25 cellular contexts compared by ENCODE assay signal in the genomic region with DNA sequence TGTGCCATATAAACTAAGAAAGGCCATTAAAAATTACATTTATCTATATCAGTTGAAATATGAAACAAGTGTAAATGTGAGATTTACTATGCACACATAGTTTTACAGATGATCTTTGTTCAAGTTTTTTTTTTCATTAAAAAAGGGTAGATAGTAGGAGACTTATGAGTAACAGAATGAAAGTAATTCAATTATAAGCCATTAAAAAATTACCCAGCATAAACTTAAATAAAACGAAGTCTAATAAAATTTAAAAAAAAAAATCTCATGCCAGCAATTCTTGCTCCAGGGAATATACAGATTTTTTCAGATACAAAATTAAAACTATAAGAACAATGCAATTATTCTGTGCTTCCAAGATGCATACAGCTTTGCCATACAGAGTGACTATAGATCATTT.
"Had no signal": no experiment of that assay in that cellular context is flagged by ENCODE, and none has a peak within 500 bp of the region (broad histone marks: within the 10 kb centered on the region; RNA-seq: fewer than 3 reads in every experiment).

No MANE protein-coding gene starts in this region.

- H3K9me3 ChIP-seq: left ventricle myocardium inferior, mucosa of descending colon, ovary, right atrium auricular region, right lobe of liver, stomach, testis, thyroid gland, upper lobe of right lung had no signal

- H3K27me3 Mint-ChIP-seq: naive thymus-derived CD4-positive, alpha-beta T cell; natural killer cell treated with Interleukin-12 subunit alpha and Interleukin-12 subunit beta and Interleukin-15 and Interleukin-18, amount 100 ng/mL, for 72 hours; progenitor cell of endocrine pancreas; stimulated activated naive B cell treated with anti-CD40 and anti-IgM and Interleukin-4, amounts not matched to agents 10 μg/mL and 1 μg/mL and 100 μg/mL, for 72 hours had no signal

- DNase-seq: hippocampal formation; kidney; left ventricle myocardium inferior; mesendoderm; midbrain; mucosa of descending colon; naive thymus-derived CD4-positive, alpha-beta T cell; ovary; right lobe of liver; stimulated activated CD4-positive, alpha-beta T cell treated with anti-CD3 and anti-CD28 coated beads, Interleukin-12 subunit alpha, Interleukin-12 subunit beta, amount 100 ng/mL, for 4 hours; stimulated activated CD4-positive, alpha-beta T cell treated with anti-CD3 and anti-CD28 coated beads, Interleukin-15, amount 100 ng/mL, for 24 hours; stimulated activated CD4-positive, alpha-beta T cell treated with anti-CD3 and anti-CD28 coated beads, Interleukin-2, amount 100 ng/mL, for 24 hours; stimulated activated CD4-positive, alpha-beta T cell treated with anti-CD3 and anti-CD28 coated beads, Interleukin-4, amount 100 ng/mL, for 1 hour; stimulated activated naive B cell treated with anti-CD40 and anti-IgM and Interleukin-4, amounts not matched to agents 10 μg/mL and 1 μg/mL and 100 μg/mL, for 72 hours; stimulated activated naive CD8-positive, alpha-beta T cell treated with anti-CD3 and anti-CD28 coated beads, Interleukin-15, Interleukin-2, amounts not matched to agents 100 U/mL and 50 U/mL, for 24 hours; stomach; testis; thyroid gland; trophoblast cell; upper lobe of right lung had no signal

- H3K27ac Mint-ChIP-seq: natural killer cell treated with Interleukin-12 subunit alpha and Interleukin-12 subunit beta and Interleukin-15 and Interleukin-18, amount 100 ng/mL, for 72 hours; stimulated activated naive B cell treated with anti-CD40 and anti-IgM and Interleukin-4, amounts not matched to agents 10 μg/mL and 1 μg/mL and 100 μg/mL, for 72 hours had no signal

- ATAC-seq: mucosa of descending colon; naive thymus-derived CD4-positive, alpha-beta T cell; natural killer cell treated with Interleukin-12 subunit alpha and Interleukin-12 subunit beta and Interleukin-15 and Interleukin-18, amount 100 ng/mL, for 72 hours; right lobe of liver; stimulated activated naive B cell treated with anti-CD40 and anti-IgM and Interleukin-4, amounts not matched to agents 10 μg/mL and 1 μg/mL and 100 μg/mL, for 72 hours; stimulated activated naive CD8-positive, alpha-beta T cell treated with anti-CD3 and anti-CD28 coated beads, Interleukin-15, Interleukin-2, amounts not matched to agents 100 U/mL and 50 U/mL, for 24 hours; upper lobe of right lung had no signal

- H3K4me3 Mint-ChIP-seq: naive thymus-derived CD4-positive, alpha-beta T cell; natural killer cell treated with Interleukin-12 subunit alpha and Interleukin-12 subunit beta and Interleukin-15 and Interleukin-18, amount 100 ng/mL, for 72 hours; stimulated activated naive B cell treated with anti-CD40 and anti-IgM and Interleukin-4, amounts not matched to agents 10 μg/mL and 1 μg/mL and 100 μg/mL, for 72 hours had no signal

- H3K9me3 Mint-ChIP-seq: naive thymus-derived CD4-positive, alpha-beta T cell; natural killer cell treated with Interleukin-12 subunit alpha and Interleukin-12 subunit beta and Interleukin-15 and Interleukin-18, amount 100 ng/mL, for 72 hours; stimulated activated naive B cell treated with anti-CD40 and anti-IgM and Interleukin-4, amounts not matched to agents 10 μg/mL and 1 μg/mL and 100 μg/mL, for 72 hours had no signal

- H3K36me3 ChIP-seq: ovary had no signal

- FAIRE-seq: kidney, urothelium cell line had no signal

- H3K27ac ChIP-seq: left ventricle myocardium inferior, ovary, right atrium auricular region, right lobe of liver, stomach, testis, thyroid gland, upper lobe of right lung had no signal

- H3K4me3 ChIP-seq: left ventricle myocardium inferior, lung, mucosa of descending colon, ovary, right atrium auricular region, right lobe of liver, stomach, testis, thyroid gland, upper lobe of right lung had no signal
